Comparison of ENCODE assay signal across 12 cellular contexts in genomic region chr4:165502919-165503907, GRCh38.
A peak's percentile ranks its signal among the peaks of the same experiment; 100 is the strongest.
DNase-seq lines count a peak whose midpoint lies in the region; ATAC-seq, FAIRE-seq and TF ChIP-seq lines count a peak whose summit lies in the region.
"Had no signal": no experiment of that assay in that cellular context is flagged by ENCODE, and none has a peak within 500 bp of the region (broad histone marks: within the 10 kb centered on the region; RNA-seq: fewer than 3 reads in every experiment).

No MANE protein-coding gene starts in this region.

- no peak overlapping the region for H3K9ac ChIP-seq in endothelial cell of umbilical vein (replicated peaks; ENCODE audit: extremely low read depth, insufficient read depth, low read length)

- dilution Hi-C loops in endothelial cell of umbilical vein (cut with MboI; ENCODE audit: extremely low pct_ligation_motif_present, low sequenced_read_pairs): no loop called here

- H3K27ac ChIP-seq in endothelial cell of umbilical vein (ENCODE audit: insufficient read depth, low read depth, low read length) (no peak overlapping the region), substantia nigra (ENCODE audit: low read depth, low read length, poor library complexity, severe bottlenecking) (no peak overlapping the region)

- peak; percentile 68 for FAIRE-seq in endothelial cell of umbilical vein (lab: Jason Lieb, UNC)
- FAIRE-seq: GM18507 had no signal

- peaks cover 0 to 14% of the 10 kb centered on the region in 2 donors for H3K27me3 Mint-ChIP-seq in stimulated activated naive B cell treated with anti-CD40 and anti-IgM and Interleukin-4, amounts not matched to agents 10 μg/mL and 1 μg/mL and 100 μg/mL, for 72 hours

- no peaks in the 10 kb centered on the region for H3K9me3 ChIP-seq in endothelial cell of umbilical vein (replicated peaks; ENCODE audit: control insufficient read depth, insufficient read depth, low read length)

- no peaks in the 10 kb centered on the region for H3K9me1 ChIP-seq in endothelial cell of umbilical vein (replicated peaks; ENCODE audit: control insufficient read depth, extremely low read depth, insufficient read depth, low read length)

- no peaks in the 10 kb centered on the region for H3K27me3 ChIP-seq in endothelial cell of umbilical vein (ENCODE audit: control insufficient read depth in 2 of 2, insufficient read depth in 2 of 2, low read length in 2 of 2)

- no peak overlapping the region for H3K4me3 Mint-ChIP-seq in stimulated activated naive B cell treated with anti-CD40 and anti-IgM and Interleukin-4, amounts not matched to agents 10 μg/mL and 1 μg/mL and 100 μg/mL, for 72 hours
- H3K4me3 Mint-ChIP-seq: dendritic cell treated with granulocyte-macrophage colony-stimulating factor and Interleukin-4, amounts not matched to agents 40 ng/mL and 50 ng/mL, for 4 days; natural killer cell; T-helper 1 cell treated with Interleukin-12 subunit alpha and Interleukin-12 subunit beta and Interleukin-4 antibody, amounts not matched to agents 30 μg/mL and 1 μg/mL, for 36 hours had no signal

- TF ChIP-seq POLR2A in endothelial cell of umbilical vein (IDR thresholded peaks at IDR 0.05; ENCODE audit: low read depth, low read length): no peak

- intact Hi-C loops in endothelial cell of umbilical vein (cut with micrococcal nuclease): no loop called here

- no peak overlapping the region for H3K27ac Mint-ChIP-seq in stimulated activated naive B cell treated with anti-CD40 and anti-IgM and Interleukin-4, amounts not matched to agents 10 μg/mL and 1 μg/mL and 100 μg/mL, for 72 hours
- H3K27ac Mint-ChIP-seq: dendritic cell treated with granulocyte-macrophage colony-stimulating factor and Interleukin-4, amounts not matched to agents 40 ng/mL and 50 ng/mL, for 4 days; natural killer cell; T-helper 1 cell treated with Interleukin-12 subunit alpha and Interleukin-12 subunit beta and Interleukin-4 antibody, amounts not matched to agents 30 μg/mL and 1 μg/mL, for 36 hours had no signal

- peaks cover 2 to 10% of the 10 kb centered on the region in 2 donors for H3K4me1 Mint-ChIP-seq in stimulated activated naive B cell treated with anti-CD40 and anti-IgM and Interleukin-4, amounts not matched to agents 10 μg/mL and 1 μg/mL and 100 μg/mL, for 72 hours
- H3K4me1 Mint-ChIP-seq: natural killer cell had no signal

- no peaks in the 10 kb centered on the region for H3K79me2 ChIP-seq in endothelial cell of umbilical vein (ENCODE audit: control insufficient read depth, insufficient read depth, low read length)

- no peaks in the 10 kb centered on the region for H3K36me3 Mint-ChIP-seq in stimulated activated naive B cell treated with anti-CD40 and anti-IgM and Interleukin-4, amounts not matched to agents 10 μg/mL and 1 μg/mL and 100 μg/mL, for 72 hours
- H3K36me3 Mint-ChIP-seq: natural killer cell had no signal

- DNase-seq in HT1080 (ENCODE audit: low read depth) (peak; percentile 56), endothelial cell of umbilical vein (ENCODE audit: low read depth, low spot score) (peak; percentile 75), GF-D8 (lab: John Stamatoyannopoulos, UW) (no peak), substantia nigra (lab: John Stamatoyannopoulos, UW) (no peak)
- DNase-seq in stimulated activated naive B cell treated with anti-CD40 and anti-IgM and Interleukin-4, amounts not matched to agents 10 μg/mL and 1 μg/mL and 100 μg/mL, for 72 hours: no peak
- no peak for DNase-seq in activated CD4-positive, alpha-beta T cell treated with anti-CD3 and anti-CD28 coated beads, Interleukin-2, amount 50 U/mL, for 48 hours
- DNase-seq: natural killer cell had no signal

- CTCF ChIA-PET in endothelial cell of umbilical vein (lab: Charles Lee): interaction anchor here (0.9 to 3.9 kb wide), 6 partner anchors 8 to 372 kb away, joined by 3 to 30 read pairs (median 4); no protein-coding TSS in a partner anchor

- no peak for TF ChIP-seq CTCF in endothelial cell of umbilical vein (IDR thresholded peaks at IDR 0.05; ENCODE audit: extremely low read depth in 1 of 2, insufficient read depth in 1 of 2, low read depth in 1 of 2, low read length in 2 of 2)

- no peaks in the 10 kb centered on the region for H4K20me1 ChIP-seq in endothelial cell of umbilical vein (replicated peaks; ENCODE audit: control insufficient read depth, extremely low read depth, insufficient read depth, low read length)

- POLR2A ChIA-PET in endothelial cell of umbilical vein (lab: Charles Lee): no interaction called here

- H3K4me3 ChIP-seq in endothelial cell of umbilical vein (replicated peaks in 1 of 3; ENCODE audit: insufficient read depth in 1 of 3, low read depth in 1 of 3, low read length in 3 of 3): no peak overlapping the region

- peak overlapping the region; percentile 6 for H3K4me2 ChIP-seq in endothelial cell of umbilical vein (ENCODE audit: insufficient read depth, low read length)

- ATAC-seq in GM21381 (IDR thresholded peaks at IDR 0.05; ENCODE audit: unreplicated experiment) (peak; percentile 52), HG02870 (IDR thresholded peaks at IDR 0.05; ENCODE audit: unreplicated experiment) (no peak)
- ATAC-seq in stimulated activated naive B cell treated with anti-CD40 and anti-IgM and Interleukin-4, amounts not matched to agents 10 μg/mL and 1 μg/mL and 100 μg/mL, for 72 hours (replicated peaks): peak; percentile 43 to 56
- ATAC-seq: natural killer cell had no signal

- no TSS peak for BruUV-seq in endothelial cell of umbilical vein (replicated peaks; lab: Mats Ljungman, UMichigan)

- peaks cover 6% of the 10 kb centered on the region for H3K4me1 ChIP-seq in endothelial cell of umbilical vein (ENCODE audit: control insufficient read depth, extremely low read depth, insufficient read depth, low read length)

- H2AFZ ChIP-seq in endothelial cell of umbilical vein (ENCODE audit: low read depth, low read length): peak overlapping the region; percentile 6

- no peaks in the 10 kb centered on the region for H3K36me3 ChIP-seq in endothelial cell of umbilical vein (ENCODE audit: control insufficient read depth in 2 of 2, extremely low read depth in 1 of 2, insufficient read depth in 2 of 2, low read length in 2 of 2)

- H3K9me3 Mint-ChIP-seq in stimulated activated naive B cell treated with anti-CD40 and anti-IgM and Interleukin-4, amounts not matched to agents 10 μg/mL and 1 μg/mL and 100 μg/mL, for 72 hours: no peaks in the 10 kb centered on the region
- H3K9me3 Mint-ChIP-seq: dendritic cell treated with granulocyte-macrophage colony-stimulating factor and Interleukin-4, amounts not matched to agents 40 ng/mL and 50 ng/mL, for 4 days; natural killer cell; T-helper 1 cell treated with Interleukin-12 subunit alpha and Interleukin-12 subunit beta and Interleukin-4 antibody, amounts not matched to agents 30 μg/mL and 1 μg/mL, for 36 hours had no signal

TF ChIP-seq in endothelial cell of umbilical vein, 7 proteins besides CTCF, POLR2A, EP300 and RAD21:
- no peak for TF ChIP-seq GATA2 (IDR thresholded peaks at IDR 0.05; ENCODE audit: insufficient read depth, insufficient read length, low read depth, low read length)
- peak; percentile 26 for TF ChIP-seq FOS (IDR thresholded peaks at IDR 0.05; ENCODE audit: borderline replicate concordance, insufficient read depth, low read length)
- TF ChIP-seq, protein P1, sequence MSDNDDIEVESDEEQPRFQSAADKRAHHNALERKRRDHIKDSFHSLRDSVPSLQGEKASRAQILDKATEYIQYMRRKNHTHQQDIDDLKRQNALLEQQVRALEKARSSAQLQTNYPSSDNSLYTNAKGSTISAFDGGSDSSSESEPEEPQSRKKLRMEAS (IDR thresholded peaks at IDR 0.05; ENCODE audit: insufficient read depth, insufficient read length): no peak
- TF ChIP-seq EZH2 (IDR thresholded peaks at IDR 0.05; ENCODE audit: borderline replicate concordance, low read depth, low read length, severe bottlenecking): no peak
- peak; percentile 53 for TF ChIP-seq JUN (IDR thresholded peaks at IDR 0.05; ENCODE audit: borderline replicate concordance, insufficient read depth, insufficient read length, low read depth)
- TF ChIP-seq POLR2AphosphoS5 (IDR thresholded peaks at IDR 0.05; ENCODE audit: insufficient read depth, low read depth, low read length): no peak
- no peak for TF ChIP-seq MYC (IDR thresholded peaks at IDR 0.05; ENCODE audit: low read depth, low read length)

Comparison
In these comparisons a context has a peak if more than half of its experiments do, and no peak if none do; other contexts are left out.
1. DNase-seq: peak in HT1080 (single experiment) and endothelial cell of umbilical vein (single experiment); none in stimulated activated naive B cell treated with anti-CD40 and anti-IgM and Interleukin-4, amounts not matched to agents 10 μg/mL and 1 μg/mL and 100 μg/mL, for 72 hours (single experiment), activated CD4-positive, alpha-beta T cell treated with anti-CD3 and anti-CD28 coated beads, Interleukin-2, amount 50 U/mL, for 48 hours (0 of 2), GF-D8 (single experiment) and substantia nigra (0 of 49).